In genomic region chr1:11802616-11802972, GRCh38 we compare ENCODE assay signal across 8 cellular contexts. TPM values are rescaled to one million over a fixed set of nuclear protein-coding genes. Genes with fewer than 3 reads are reported as not detected.
DNase-seq lines count a peak whose midpoint lies in the region; ATAC-seq and TF ChIP-seq lines count a peak whose summit lies in the region.

No MANE protein-coding gene starts in this region.

- no peak for ATAC-seq in central memory CD8-positive, alpha-beta T cell (replicated peaks; ENCODE audit: extremely low read depth, poor library complexity, severe bottlenecking)
- no peak for ATAC-seq in lower lobe of right lung
- no peak for ATAC-seq in left lobe of liver
- no peak for ATAC-seq in GM21528 (IDR thresholded peaks at IDR 0.05; ENCODE audit: low FRiP score, unreplicated experiment)

- TF ChIP-seq POLR2A in transverse colon (IDR thresholded peaks at IDR 0.05): no peak

- H3K36me3 Mint-ChIP-seq in activated T-cell treated with anti-CD3 and anti-CD28 coated beads, Interleukin-2, amount 50 U/mL, for 24 hours (ENCODE audit: low read depth): peaks cover 59% of the 10 kb centered on the region
- peaks cover 29% of the 10 kb centered on the region for H3K36me3 Mint-ChIP-seq in central memory CD8-positive, alpha-beta T cell (ENCODE audit: insufficient read depth)

- intact Hi-C loops in lower lobe of right lung (cut with DNase I) (no loop called here), transverse colon (cut with DNase I; ENCODE audit: low total_unique reads) (loop anchor here (10.0 kb wide), 1 partner anchor 68 kb away; the partner anchor contains the start of gene AGTRAP)

- H3K36me3 ChIP-seq in lower lobe of right lung (peaks cover 45% of the 10 kb centered on the region), transverse colon (peaks cover 0 to 8% (median 0%) of the 10 kb centered on the region in 4 donors)

- H3K27me3 ChIP-seq in lower lobe of right lung (ENCODE audit: low read depth) (no peaks in the 10 kb centered on the region), transverse colon (no peaks in the 10 kb centered on the region)

- no peaks in the 10 kb centered on the region for H3K27me3 Mint-ChIP-seq in activated T-cell treated with anti-CD3 and anti-CD28 coated beads, Interleukin-2, amount 50 U/mL, for 24 hours
- H3K27me3 Mint-ChIP-seq in central memory CD8-positive, alpha-beta T cell: no peaks in the 10 kb centered on the region

- H3K9me3 ChIP-seq in lower lobe of right lung (no peaks in the 10 kb centered on the region), transverse colon (no peaks in the 10 kb centered on the region)

- peak overlapping the region; percentile 96 for H3K4me3 Mint-ChIP-seq in activated T-cell treated with anti-CD3 and anti-CD28 coated beads, Interleukin-2, amount 50 U/mL, for 24 hours
- H3K4me3 Mint-ChIP-seq in central memory CD8-positive, alpha-beta T cell: peak overlapping the region; percentile 100

- H3K4me1 ChIP-seq in lower lobe of right lung (peaks cover 63% of the 10 kb centered on the region), transverse colon (peaks cover 21 to 44% (median 37%) of the 10 kb centered on the region in 4 donors)

- no peak for TF ChIP-seq EP300 in transverse colon (IDR thresholded peaks at IDR 0.05; ENCODE audit: low read depth)

- H3K4me3 ChIP-seq in lower lobe of right lung (peak overlapping the region; percentile 82), transverse colon (peak overlapping the region; percentile 32 to 59 (median 43))

- H3K27ac ChIP-seq in lower lobe of right lung: peak overlapping the region; percentile 96
- H3K27ac ChIP-seq in transverse colon: peak overlapping the region; percentile 94 to 98 (median 96)

- in situ Hi-C loops in transverse colon (cut with MboI; ENCODE audit: low pct_ligation_motif_present in 1 of 4, low pct_unique_long_range_greater_than_20kb in 1 of 4, low sequenced_read_pairs in 3 of 4): no loop called here

- no peaks in the 10 kb centered on the region for H3K9me3 Mint-ChIP-seq in activated T-cell treated with anti-CD3 and anti-CD28 coated beads, Interleukin-2, amount 50 U/mL, for 24 hours
- no peaks in the 10 kb centered on the region for H3K9me3 Mint-ChIP-seq in central memory CD8-positive, alpha-beta T cell

- DNase-seq in activated T-cell treated with anti-CD3 and anti-CD28 coated beads, Interleukin-2, amount 50 U/mL, for 24 hours: no peak
- no peak for DNase-seq in activated T-cell treated with anti-CD3 and anti-CD28 coated beads, Interleukin-2, amount 50 U/mL, for 1 hour
- no peak for DNase-seq in central memory CD8-positive, alpha-beta T cell (ENCODE audit: low spot score in 2 of 2)
- no peak for DNase-seq in lower lobe of right lung
- no peak for DNase-seq in transverse colon
- DNase-seq in activated CD4-positive, CD25-positive, alpha-beta regulatory T cell (lab: John Stamatoyannopoulos, UW): no peak
- no peak for DNase-seq in left lobe of liver (ENCODE audit: low spot score)

- peak overlapping the region; percentile 90 for H3K27ac Mint-ChIP-seq in activated T-cell treated with anti-CD3 and anti-CD28 coated beads, Interleukin-2, amount 50 U/mL, for 24 hours
- no peak overlapping the region for H3K27ac Mint-ChIP-seq in central memory CD8-positive, alpha-beta T cell (ENCODE audit: low read depth)

- peaks cover 50% of the 10 kb centered on the region for H3K4me1 Mint-ChIP-seq in activated T-cell treated with anti-CD3 and anti-CD28 coated beads, Interleukin-2, amount 50 U/mL, for 24 hours (ENCODE audit: low read depth)
- peaks cover 61% of the 10 kb centered on the region for H3K4me1 Mint-ChIP-seq in central memory CD8-positive, alpha-beta T cell

- TF ChIP-seq CTCF in lower lobe of right lung (IDR thresholded peaks at IDR 0.05) (no peak), transverse colon (IDR thresholded peaks at IDR 0.05) (no peak)

- 31 to 32% methylated on average over 6 of the region's 6 CpGs for WGBS in transverse colon (ENCODE audit: low coverage in 1 of 2), 2 donors

RNA-seq across cellular contexts. Expression of gene MTHFR, which starts 3.2 kb away (rescaled TPM):
- total RNA-seq in lower lobe of right lung: 45.4 TPM
- 100 to 1,000 TPM in 1 of 4 donors, 10 to 100 TPM in 3; 42.8 to 141 (median 48.3) TPM for total RNA-seq in transverse colon
- 14.9 TPM for total RNA-seq in left lobe of liver

RNA-seq across cellular contexts. Expression of gene CLCN6, which starts 3.4 kb away (rescaled TPM):
- total RNA-seq in lower lobe of right lung (29.2 TPM), transverse colon (100 to 1,000 TPM in 1 of 4 donors, 10 to 100 TPM in 3; 14.0 to 184 (median 30.7) TPM), left lobe of liver (10.8 TPM)

RNA-seq across cellular contexts. Expression of gene C1orf167, which starts 40.6 kb away (rescaled TPM):
- 2.2 TPM for total RNA-seq in lower lobe of right lung
- under 1 TPM in 1 of 4 donors, not detected in 3; 0.48 TPM for total RNA-seq in transverse colon
- total RNA-seq in left lobe of liver: not detected

RNA-seq across cellular contexts. Expression of gene NPPA, which starts 45.0 kb away (rescaled TPM):
- 2.6 TPM for total RNA-seq in lower lobe of right lung
- total RNA-seq in transverse colon: not detected
- total RNA-seq in left lobe of liver: not detected

RNA-seq across cellular contexts. Expression of gene NPPB, which starts 56.2 kb away (rescaled TPM):
- total RNA-seq in lower lobe of right lung (not detected), transverse colon (not detected), left lobe of liver (not detected)
